1 cellular context compared by ENCODE assay signal in the genomic region with DNA sequence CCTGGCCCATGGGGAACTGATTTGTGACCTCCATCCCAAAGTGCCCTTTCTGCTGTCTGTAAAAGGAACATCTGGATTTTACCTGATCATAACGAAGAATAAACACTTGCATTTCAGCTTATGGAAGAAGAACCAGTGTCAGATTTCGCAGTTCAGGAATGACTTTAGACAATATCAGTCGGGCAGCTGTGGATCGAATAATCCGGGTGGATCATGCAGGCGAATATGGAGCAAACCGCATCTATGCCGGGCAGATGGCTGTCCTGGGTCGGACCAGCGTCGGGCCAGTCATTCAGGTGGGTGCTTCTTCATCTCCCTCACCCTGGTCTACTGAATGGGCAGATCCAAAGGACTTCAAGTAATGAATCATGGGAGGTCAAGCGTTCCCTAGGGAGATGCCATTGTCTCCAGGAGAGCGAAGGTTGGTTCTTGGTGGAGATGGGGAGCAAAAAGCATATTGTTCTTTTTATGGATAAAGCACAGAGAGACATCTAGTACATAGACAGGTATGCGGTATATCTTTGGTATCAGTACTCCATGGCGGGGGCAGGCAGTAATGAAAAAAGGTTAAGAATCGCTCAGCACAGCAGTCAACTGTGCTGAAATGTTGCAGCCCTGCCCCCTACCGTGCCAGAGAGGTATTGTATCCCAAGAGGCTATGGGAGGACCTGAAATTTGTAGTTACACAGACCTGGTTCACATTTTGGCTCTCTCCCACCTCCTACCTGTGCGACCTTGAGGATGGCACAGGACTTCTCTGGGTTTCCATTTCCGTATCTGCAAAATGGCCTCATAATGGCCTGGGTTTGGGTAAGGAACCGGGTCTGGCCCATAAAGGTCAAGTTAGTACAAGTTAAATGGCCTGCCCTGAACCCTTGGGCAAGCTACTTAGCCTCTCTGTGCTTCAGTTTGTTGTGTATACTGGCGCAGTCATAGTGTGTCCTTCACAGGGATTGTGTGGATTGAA.
TF ChIP-seq lines count a peak whose summit lies in the region.

No MANE protein-coding gene starts in this region.

TF ChIP-seq in HepG2, 621 proteins besides CTCF, POLR2A, EP300 and RAD21 (continued from another document and continues in another):
- TF ChIP-seq, protein P1, sequence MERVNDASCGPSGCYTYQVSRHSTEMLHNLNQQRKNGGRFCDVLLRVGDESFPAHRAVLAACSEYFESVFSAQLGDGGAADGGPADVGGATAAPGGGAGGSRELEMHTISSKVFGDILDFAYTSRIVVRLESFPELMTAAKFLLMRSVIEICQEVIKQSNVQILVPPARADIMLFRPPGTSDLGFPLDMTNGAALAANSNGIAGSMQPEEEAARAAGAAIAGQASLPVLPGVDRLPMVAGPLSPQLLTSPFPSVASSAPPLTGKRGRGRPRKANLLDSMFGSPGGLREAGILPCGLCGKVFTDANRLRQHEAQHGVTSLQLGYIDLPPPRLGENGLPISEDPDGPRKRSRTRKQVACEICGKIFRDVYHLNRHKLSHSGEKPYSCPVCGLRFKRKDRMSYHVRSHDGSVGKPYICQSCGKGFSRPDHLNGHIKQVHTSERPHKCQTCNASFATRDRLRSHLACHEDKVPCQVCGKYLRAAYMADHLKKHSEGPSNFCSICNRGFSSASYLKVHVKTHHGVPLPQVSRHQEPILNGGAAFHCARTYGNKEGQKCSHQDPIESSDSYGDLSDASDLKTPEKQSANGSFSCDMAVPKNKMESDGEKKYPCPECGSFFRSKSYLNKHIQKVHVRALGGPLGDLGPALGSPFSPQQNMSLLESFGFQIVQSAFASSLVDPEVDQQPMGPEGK (CRISPR knock-in tag; IDR thresholded peaks at IDR 0.05): peak; percentile 43; the same call in 1 of the 2 replicates
- TF ChIP-seq, protein P2, sequence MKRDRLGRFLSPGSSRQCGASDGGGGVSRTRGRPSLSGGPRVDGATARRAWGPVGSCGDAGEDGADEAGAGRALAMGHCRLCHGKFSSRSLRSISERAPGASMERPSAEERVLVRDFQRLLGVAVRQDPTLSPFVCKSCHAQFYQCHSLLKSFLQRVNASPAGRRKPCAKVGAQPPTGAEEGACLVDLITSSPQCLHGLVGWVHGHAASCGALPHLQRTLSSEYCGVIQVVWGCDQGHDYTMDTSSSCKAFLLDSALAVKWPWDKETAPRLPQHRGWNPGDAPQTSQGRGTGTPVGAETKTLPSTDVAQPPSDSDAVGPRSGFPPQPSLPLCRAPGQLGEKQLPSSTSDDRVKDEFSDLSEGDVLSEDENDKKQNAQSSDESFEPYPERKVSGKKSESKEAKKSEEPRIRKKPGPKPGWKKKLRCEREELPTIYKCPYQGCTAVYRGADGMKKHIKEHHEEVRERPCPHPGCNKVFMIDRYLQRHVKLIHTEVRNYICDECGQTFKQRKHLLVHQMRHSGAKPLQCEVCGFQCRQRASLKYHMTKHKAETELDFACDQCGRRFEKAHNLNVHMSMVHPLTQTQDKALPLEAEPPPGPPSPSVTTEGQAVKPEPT (CRISPR knock-in tag; IDR thresholded peaks at IDR 0.05; ENCODE audit: low read depth): no peak
- 0 out of 2 replicates have a peak, but pooled peaks have one; percentile 58 for TF ChIP-seq SMAD3 (CRISPR knock-in tag; IDR thresholded peaks at IDR 0.05)
- peak; percentile 73 for TF ChIP-seq XRCC5 (optimal IDR thresholded peaks at IDR 0.05; ENCODE audit: low read length)
- TF ChIP-seq, protein P3, sequence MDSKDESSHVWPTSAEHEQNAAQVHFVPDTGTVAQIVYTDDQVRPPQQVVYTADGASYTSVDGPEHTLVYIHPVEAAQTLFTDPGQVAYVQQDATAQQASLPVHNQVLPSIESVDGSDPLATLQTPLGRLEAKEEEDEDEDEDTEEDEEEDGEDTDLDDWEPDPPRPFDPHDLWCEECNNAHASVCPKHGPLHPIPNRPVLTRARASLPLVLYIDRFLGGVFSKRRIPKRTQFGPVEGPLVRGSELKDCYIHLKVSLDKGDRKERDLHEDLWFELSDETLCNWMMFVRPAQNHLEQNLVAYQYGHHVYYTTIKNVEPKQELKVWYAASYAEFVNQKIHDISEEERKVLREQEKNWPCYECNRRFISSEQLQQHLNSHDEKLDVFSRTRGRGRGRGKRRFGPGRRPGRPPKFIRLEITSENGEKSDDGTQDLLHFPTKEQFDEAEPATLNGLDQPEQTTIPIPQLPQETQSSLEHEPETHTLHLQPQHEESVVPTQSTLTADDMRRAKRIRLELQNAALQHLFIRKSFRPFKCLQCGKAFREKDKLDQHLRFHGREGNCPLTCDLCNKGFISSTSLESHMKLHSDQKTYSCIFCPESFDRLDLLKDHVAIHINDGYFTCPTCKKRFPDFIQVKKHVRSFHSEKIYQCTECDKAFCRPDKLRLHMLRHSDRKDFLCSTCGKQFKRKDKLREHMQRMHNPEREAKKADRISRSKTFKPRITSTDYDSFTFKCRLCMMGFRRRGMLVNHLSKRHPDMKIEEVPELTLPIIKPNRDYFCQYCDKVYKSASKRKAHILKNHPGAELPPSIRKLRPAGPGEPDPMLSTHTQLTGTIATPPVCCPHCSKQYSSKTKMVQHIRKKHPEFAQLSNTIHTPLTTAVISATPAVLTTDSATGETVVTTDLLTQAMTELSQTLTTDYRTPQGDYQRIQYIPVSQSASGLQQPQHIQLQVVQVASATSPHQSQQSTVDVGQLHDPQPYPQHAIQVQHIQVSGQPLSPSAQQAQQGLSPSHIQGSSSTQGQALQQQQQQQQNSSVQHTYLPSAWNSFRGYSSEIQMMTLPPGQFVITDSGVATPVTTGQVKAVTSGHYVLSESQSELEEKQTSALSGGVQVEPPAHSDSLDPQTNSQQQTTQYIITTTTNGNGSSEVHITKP (CRISPR knock-in tag; IDR thresholded peaks at IDR 0.05; ENCODE audit: low read depth): no peak
- no peak for TF ChIP-seq ZBTB14 (CRISPR knock-in tag; IDR thresholded peaks at IDR 0.05)
- 0 out of 2 replicates have a peak, but pooled peaks have one; percentile 28 for TF ChIP-seq NRL (CRISPR knock-in tag; IDR thresholded peaks at IDR 0.05; ENCODE audit: borderline replicate concordance)
- TF ChIP-seq, protein P4, sequence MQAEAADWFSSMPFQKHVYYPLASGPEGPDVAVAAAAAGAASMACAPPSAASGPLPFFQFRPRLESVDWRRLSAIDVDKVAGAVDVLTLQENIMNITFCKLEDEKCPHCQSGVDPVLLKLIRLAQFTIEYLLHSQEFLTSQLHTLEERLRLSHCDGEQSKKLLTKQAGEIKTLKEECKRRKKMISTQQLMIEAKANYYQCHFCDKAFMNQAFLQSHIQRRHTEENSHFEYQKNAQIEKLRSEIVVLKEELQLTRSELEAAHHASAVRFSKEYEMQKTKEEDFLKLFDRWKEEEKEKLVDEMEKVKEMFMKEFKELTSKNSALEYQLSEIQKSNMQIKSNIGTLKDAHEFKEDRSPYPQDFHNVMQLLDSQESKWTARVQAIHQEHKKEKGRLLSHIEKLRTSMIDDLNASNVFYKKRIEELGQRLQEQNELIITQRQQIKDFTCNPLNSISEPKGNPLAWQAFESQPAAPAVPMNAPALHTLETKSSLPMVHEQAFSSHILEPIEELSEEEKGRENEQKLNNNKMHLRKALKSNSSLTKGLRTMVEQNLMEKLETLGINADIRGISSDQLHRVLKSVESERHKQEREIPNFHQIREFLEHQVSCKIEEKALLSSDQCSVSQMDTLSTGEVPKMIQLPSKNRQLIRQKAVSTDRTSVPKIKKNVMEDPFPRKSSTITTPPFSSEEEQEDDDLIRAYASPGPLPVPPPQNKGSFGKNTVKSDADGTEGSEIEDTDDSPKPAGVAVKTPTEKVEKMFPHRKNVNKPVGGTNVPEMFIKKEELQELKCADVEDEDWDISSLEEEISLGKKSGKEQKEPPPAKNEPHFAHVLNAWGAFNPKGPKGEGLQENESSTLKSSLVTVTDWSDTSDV (CRISPR knock-in tag; IDR thresholded peaks at IDR 0.05): no peak
- TF ChIP-seq HNRNPH1 (optimal IDR thresholded peaks at IDR 0.05; ENCODE audit: low read depth, low read length): no peak
- peak; percentile 35; the same call in 1 of the 2 replicates for TF ChIP-seq ZFP62 (CRISPR knock-in tag; IDR thresholded peaks at IDR 0.05)
- TF ChIP-seq ZSCAN21 (CRISPR knock-in tag; IDR thresholded peaks at IDR 0.05; ENCODE audit: borderline replicate concordance): no peak
- no peak for TF ChIP-seq MED13 (CRISPR knock-in tag; IDR thresholded peaks at IDR 0.05)
- TF ChIP-seq HNF4G (IDR thresholded peaks at IDR 0.05; ENCODE audit: borderline replicate concordance, low read depth, low read length): no peak
- TF ChIP-seq HNF4G (CRISPR knock-in tag; IDR thresholded peaks at IDR 0.05; ENCODE audit: borderline replicate concordance, low read depth): no peak
- no peak for TF ChIP-seq GMEB2 (CRISPR knock-in tag; IDR thresholded peaks at IDR 0.05; ENCODE audit: low read depth)
- TF ChIP-seq PHF5A (CRISPR knock-in tag; IDR thresholded peaks at IDR 0.05; ENCODE audit: low read depth, unreplicated experiment): no peak
- TF ChIP-seq ZNF225 (CRISPR knock-in tag; IDR thresholded peaks at IDR 0.05): no peak
- peak; percentile 52; the same call in 1 of the 2 replicates for TF ChIP-seq ZSCAN9 (CRISPR knock-in tag; IDR thresholded peaks at IDR 0.05; ENCODE audit: borderline replicate concordance)
- TF ChIP-seq MXD4 (CRISPR knock-in tag; IDR thresholded peaks at IDR 0.05): peak; percentile 55; the same call in 1 of the 2 replicates
- no peak for TF ChIP-seq NBN (conservative IDR thresholded peaks at IDR 0.05)
- no peak for TF ChIP-seq ZNF639 (CRISPR knock-in tag; conservative IDR thresholded peaks at IDR 0.05)
- TF ChIP-seq SIX1 (CRISPR knock-in tag; IDR thresholded peaks at IDR 0.05; ENCODE audit: borderline replicate concordance): no peak
- no peak for TF ChIP-seq DNMT3B (CRISPR knock-in tag; conservative IDR thresholded peaks at IDR 0.05)
- no peak for TF ChIP-seq MAF1 (CRISPR knock-in tag; IDR thresholded peaks at IDR 0.05; ENCODE audit: borderline replicate concordance)
- TF ChIP-seq ADNP (CRISPR knock-in tag; IDR thresholded peaks at IDR 0.05): no peak
- TF ChIP-seq NCOA1 (CRISPR knock-in tag; IDR thresholded peaks at IDR 0.05): no peak
- TF ChIP-seq KLF11 (CRISPR knock-in tag; IDR thresholded peaks at IDR 0.05): no peak
- TF ChIP-seq ZNF234 (CRISPR knock-in tag; conservative IDR thresholded peaks at IDR 0.05): no peak
- no peak for TF ChIP-seq ELF4 (CRISPR knock-in tag; IDR thresholded peaks at IDR 0.05; ENCODE audit: borderline replicate concordance)
- no peak for TF ChIP-seq HMGA1 (CRISPR knock-in tag; conservative IDR thresholded peaks at IDR 0.05)
- TF ChIP-seq GPN1 (CRISPR knock-in tag; IDR thresholded peaks at IDR 0.05; ENCODE audit: borderline replicate concordance): no peak
- TF ChIP-seq, protein P5, sequence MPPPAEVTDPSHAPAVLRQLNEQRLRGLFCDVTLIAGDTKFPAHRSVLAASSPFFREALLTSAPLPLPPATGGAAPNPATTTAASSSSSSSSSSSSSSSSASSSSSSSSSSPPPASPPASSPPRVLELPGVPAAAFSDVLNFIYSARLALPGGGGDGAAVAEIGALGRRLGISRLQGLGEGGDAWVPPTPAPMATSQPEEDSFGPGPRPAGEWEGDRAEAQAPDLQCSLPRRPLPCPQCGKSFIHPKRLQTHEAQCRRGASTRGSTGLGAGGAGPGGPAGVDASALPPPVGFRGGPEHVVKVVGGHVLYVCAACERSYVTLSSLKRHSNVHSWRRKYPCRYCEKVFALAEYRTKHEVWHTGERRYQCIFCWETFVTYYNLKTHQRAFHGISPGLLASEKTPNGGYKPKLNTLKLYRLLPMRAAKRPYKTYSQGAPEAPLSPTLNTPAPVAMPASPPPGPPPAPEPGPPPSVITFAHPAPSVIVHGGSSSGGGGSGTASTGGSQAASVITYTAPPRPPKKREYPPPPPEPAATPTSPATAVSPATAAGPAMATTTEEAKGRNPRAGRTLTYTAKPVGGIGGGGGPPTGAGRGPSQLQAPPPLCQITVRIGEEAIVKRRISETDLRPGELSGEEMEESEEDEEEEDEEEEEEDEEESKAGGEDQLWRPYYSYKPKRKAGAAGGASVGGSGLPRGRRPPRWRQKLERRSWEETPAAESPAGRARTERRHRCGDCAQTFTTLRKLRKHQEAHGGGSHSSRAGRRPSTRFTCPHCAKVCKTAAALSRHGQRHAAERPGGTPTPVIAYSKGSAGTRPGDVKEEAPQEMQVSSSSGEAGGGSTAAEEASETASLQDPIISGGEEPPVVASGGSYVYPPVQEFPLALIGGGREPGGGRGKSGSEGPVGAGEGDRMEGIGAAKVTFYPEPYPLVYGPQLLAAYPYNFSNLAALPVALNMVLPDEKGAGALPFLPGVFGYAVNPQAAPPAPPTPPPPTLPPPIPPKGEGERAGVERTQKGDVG (CRISPR knock-in tag; IDR thresholded peaks at IDR 0.05; ENCODE audit: borderline replicate concordance): peak; percentile 58
- TF ChIP-seq ASH2L (IDR thresholded peaks at IDR 0.05; ENCODE audit: insufficient read length, low read depth, low read length): peak; percentile 34
- TF ChIP-seq GTF2F1 (IDR thresholded peaks at IDR 0.05; ENCODE audit: low read length): no peak
- no peak for TF ChIP-seq MLLT10 (CRISPR knock-in tag; IDR thresholded peaks at IDR 0.05)
